ENCODE assay signal across 8 cellular contexts in genomic region chr20:63969851-63970713, GRCh38. TPM values are rescaled to one million over a fixed set of nuclear protein-coding genes. Genes with fewer than 3 reads are reported as not detected.
DNase-seq lines count a peak whose midpoint lies in the region; ATAC-seq, FAIRE-seq and TF ChIP-seq lines count a peak whose summit lies in the region.

Gene ZNF512B (minus strand): TSS chr20:63969930. CDS start chr20:63967950, 1,980 bp downstream.

- H3K27me3 ChIP-seq in HUES48 (ENCODE audit: control insufficient read depth, insufficient read depth, low read length) (no peaks in the 10 kb centered on the region), iPS-18a (ENCODE audit: control insufficient read depth, insufficient read depth, low read length) (peaks cover 16% of the 10 kb centered on the region), gastrocnemius medialis (no peaks in the 10 kb centered on the region)

- H3K4me1 ChIP-seq in HUES48 (ENCODE audit: control insufficient read depth, insufficient read depth, low read length) (peaks cover 5% of the 10 kb centered on the region), iPS-18a (ENCODE audit: control insufficient read depth, low read depth, low read length) (peaks cover 5% of the 10 kb centered on the region), gastrocnemius medialis (peaks cover 9 to 24% of the 10 kb centered on the region in 2 donors)

- H3K9me3 ChIP-seq in HUES48 (ENCODE audit: control insufficient read depth, insufficient read depth, low read length), result peaks cover 25% of the 10 kb centered on the region
- no peaks in the 10 kb centered on the region for H3K9me3 ChIP-seq in iPS-18a (ENCODE audit: control insufficient read depth, low read depth, low read length)
- H3K9me3 ChIP-seq in gastrocnemius medialis, result no peaks in the 10 kb centered on the region

- peak within 1 kb of the TSS; percentile 78 for H3K4me3 ChIP-seq in HUES48 (ENCODE audit: low read depth, low read length)
- peak within 1 kb of the TSS; percentile 75 for H3K4me3 ChIP-seq in iPS-18a (ENCODE audit: low read length)
- peak within 1 kb of the TSS; percentile 54 to 67 (median 62) for H3K4me3 ChIP-seq in gastrocnemius medialis

- FAIRE-seq in D721Med (lab: Jason Lieb, UNC), result no peak

- intact Hi-C loops in MCF 10A (cut with micrococcal nuclease) (loop anchor here (5.0 kb wide), 2 partner anchors 183 to 263 kb away; partner anchors contain the start of genes ARFRP1 and ZGPAT), gastrocnemius medialis (cut with DNase I; ENCODE audit: low total_unique reads) (no loop called here)

- H3K9me3 Mint-ChIP-seq in T-helper 1 cell treated with Interleukin-12 subunit alpha and Interleukin-12 subunit beta and Interleukin-4 antibody, amounts not matched to agents 30 μg/mL and 1 μg/mL, for 36 hours, result no peaks in the 10 kb centered on the region
- no peaks in the 10 kb centered on the region for H3K9me3 Mint-ChIP-seq in MCF 10A (ENCODE audit: unreplicated experiment)

- peak within 1 kb of the TSS; percentile 85 for H3K4me3 Mint-ChIP-seq in T-helper 1 cell treated with Interleukin-12 subunit alpha and Interleukin-12 subunit beta and Interleukin-4 antibody, amounts not matched to agents 30 μg/mL and 1 μg/mL, for 36 hours
- peak within 1 kb of the TSS; percentile 75 for H3K4me3 Mint-ChIP-seq in MCF 10A (ENCODE audit: unreplicated experiment)

- CTCF ChIA-PET in MCF 10A (lab: Yijun Ruan, JAX), result interaction anchor here (0.8 to 0.9 kb wide), 2 partner anchors 13 to 119 kb away, joined by 3 to 4 read pairs; no protein-coding TSS in a partner anchor

- H3K36me3 Mint-ChIP-seq in T-helper 1 cell treated with Interleukin-12 subunit alpha and Interleukin-12 subunit beta and Interleukin-4 antibody, amounts not matched to agents 30 μg/mL and 1 μg/mL, for 36 hours (ENCODE audit: low read depth), result peaks cover 31% of the 10 kb centered on the region
- peaks cover 9% of the 10 kb centered on the region for H3K36me3 Mint-ChIP-seq in MCF 10A (ENCODE audit: insufficient read depth, unreplicated experiment)

- peak within 1 kb of the TSS; percentile 74; the same call in 1 of the 2 replicates for H3K9ac ChIP-seq in HUES48 (ENCODE audit: low read depth, low read length)
- peak within 1 kb of the TSS; percentile 83 for H3K9ac ChIP-seq in iPS-18a (ENCODE audit: low read length)

- peaks cover 21% of the 10 kb centered on the region for H3K4me1 Mint-ChIP-seq in T-helper 1 cell treated with Interleukin-12 subunit alpha and Interleukin-12 subunit beta and Interleukin-4 antibody, amounts not matched to agents 30 μg/mL and 1 μg/mL, for 36 hours (ENCODE audit: low read depth)
- H3K4me1 Mint-ChIP-seq in MCF 10A (ENCODE audit: insufficient read depth, unreplicated experiment), result peaks cover 30% of the 10 kb centered on the region

- in situ Hi-C loops in gastrocnemius medialis (cut with MboI; ENCODE audit: low sequenced_read_pairs in 4 of 4), result loop anchor here in 1 of 4 donors (10.0 kb wide), 1 partner anchor 185 kb away; no protein-coding TSS in a partner anchor

- peak within 1 kb of the TSS; percentile 51 for H3K27ac ChIP-seq in HUES48 (ENCODE audit: low read depth, low read length)
- H3K27ac ChIP-seq in iPS-18a (ENCODE audit: low read length), result no peak within 1 kb of the TSS
- H3K27ac ChIP-seq in gastrocnemius medialis, result peak within 1 kb of the TSS; percentile 58 to 74 (median 67)

- H3K36me3 ChIP-seq in HUES48 (ENCODE audit: control insufficient read depth, insufficient read depth, low read length), result peaks cover 24% of the 10 kb centered on the region
- H3K36me3 ChIP-seq in iPS-18a (ENCODE audit: control insufficient read depth, low read depth, low read length), result peaks cover 4% of the 10 kb centered on the region
- H3K36me3 ChIP-seq in gastrocnemius medialis, result peaks cover 0 to 12% of the 10 kb centered on the region in 2 donors

- TF ChIP-seq CTCF in D721Med (IDR thresholded peaks at IDR 0.05; ENCODE audit: insufficient read depth, missing control alignments) (no peak), MCF 10A (IDR thresholded peaks at IDR 0.05; ENCODE audit: unreplicated experiment) (no peak), gastrocnemius medialis (IDR thresholded peaks at IDR 0.05 in 4 of 5, conservative IDR thresholded peaks at IDR 0.05 in 1 of 5) (no peak)

- DNase-seq in D721Med (ENCODE audit: insufficient read length, low spot score) (peak; percentile 76), MCF 10A (ENCODE audit: unreplicated experiment) (peak; percentile 58), gastrocnemius medialis (peak in 1 of 2 donors; percentile 45), medulla oblongata (ENCODE audit: extremely low spot score) (no peak)

- no TSS peak for BruUV-seq in MCF 10A (replicated peaks; lab: Mats Ljungman, UMichigan)

- no peak for TF ChIP-seq POLR2A in gastrocnemius medialis (IDR thresholded peaks at IDR 0.05)

- H3K27ac Mint-ChIP-seq in T-helper 1 cell treated with Interleukin-12 subunit alpha and Interleukin-12 subunit beta and Interleukin-4 antibody, amounts not matched to agents 30 μg/mL and 1 μg/mL, for 36 hours, result peak within 1 kb of the TSS; percentile 80
- peak within 1 kb of the TSS; percentile 71 for H3K27ac Mint-ChIP-seq in MCF 10A (ENCODE audit: low read depth, unreplicated experiment)

- ATAC-seq in gastrocnemius medialis, result peak; percentile 60 to 73
- ATAC-seq in GM18868 (IDR thresholded peaks at IDR 0.05; ENCODE audit: unreplicated experiment), result no peak

- no peaks in the 10 kb centered on the region for H3K27me3 Mint-ChIP-seq in T-helper 1 cell treated with Interleukin-12 subunit alpha and Interleukin-12 subunit beta and Interleukin-4 antibody, amounts not matched to agents 30 μg/mL and 1 μg/mL, for 36 hours (ENCODE audit: low read depth)
- H3K27me3 Mint-ChIP-seq in MCF 10A (ENCODE audit: insufficient read depth, unreplicated experiment), result no peaks in the 10 kb centered on the region

- POLR2A ChIA-PET in MCF 10A (lab: Yijun Ruan, JAX), result interaction anchor here (0.9 kb wide), 1 partner anchor 13 kb away, joined by 6 read pairs; the partner anchor contains the start of gene UCKL1

RNA-seq across cellular contexts. Expression of gene ZNF512B, which starts in this region (rescaled TPM):
- total RNA-seq in MCF 10A (2022), result 23.5 and 26.6 TPM in 2 replicates
- 10 to 100 TPM in 1 of 4 donors, 1 to 10 TPM in 3; 5.7 to 10.9 (median 8.8) TPM for total RNA-seq in gastrocnemius medialis
